21 cellular contexts compared by ENCODE assay signal in the genomic region with DNA sequence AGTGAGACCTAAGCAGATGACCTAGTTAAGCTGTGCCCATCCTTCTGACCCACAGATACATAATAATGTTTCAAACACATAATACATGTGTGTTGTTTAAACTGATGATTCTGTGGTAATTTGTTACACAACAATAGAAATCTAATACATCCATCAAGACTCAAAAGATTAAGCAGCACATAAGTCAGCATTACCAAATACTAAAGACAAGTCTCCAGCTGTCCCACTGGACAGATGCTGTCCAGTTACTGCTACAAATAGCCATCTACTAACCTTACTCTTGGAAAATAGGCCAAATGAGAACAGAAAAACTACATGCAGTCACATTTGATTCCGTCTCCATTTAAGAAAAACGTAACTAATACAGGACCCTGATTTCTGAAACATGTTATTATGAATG. TPM values are rescaled to one million over a fixed set of nuclear protein-coding genes. Genes with fewer than 3 reads are reported as not detected.
"Had no signal": no experiment of that assay in that cellular context is flagged by ENCODE, and none has a peak within 500 bp of the region (broad histone marks: within the 10 kb centered on the region; RNA-seq: fewer than 3 reads in every experiment).

No MANE protein-coding gene starts in this region.

- H3K27me3 Mint-ChIP-seq: activated CD4-positive, alpha-beta T cell treated with anti-CD3 and anti-CD28 coated beads, Interleukin-2, amount 10 ng/mL, durations not matched to agents 24 days and 14 days; naive B cell; stimulated activated memory B cell treated with anti-CD40 and anti-IgM and Interleukin-4, amounts not matched to agents 10 μg/mL and 1 μg/mL and 100 μg/mL, for 72 hours had no signal

- H3K9me3 ChIP-seq: colonic mucosa, heart left ventricle, left lung, pancreas, right lobe of liver, thoracic aorta, upper lobe of right lung had no signal

- H3K4me3 ChIP-seq: colonic mucosa, heart left ventricle, left lung, pancreas, right lobe of liver, thoracic aorta, upper lobe of right lung had no signal

- H3K27ac Mint-ChIP-seq: activated CD4-positive, alpha-beta T cell treated with anti-CD3 and anti-CD28 coated beads, Interleukin-2, amount 10 ng/mL, durations not matched to agents 24 days and 14 days; activated T-helper 1 cell treated with anti-CD3 and anti-CD28 coated beads, Interleukin-12 subunit alpha, Interleukin-12 subunit beta, Interleukin-2, Interleukin-4 antibody, amounts not matched to agents 30 ng/mL and 10 ng/mL and 1 ng/mL, durations not matched to agents 14 hours and 24 hours and 36 hours had no signal

- H3K27me3 ChIP-seq: brain microvascular endothelial cell, colonic mucosa, heart left ventricle, left lung, pancreas, right lobe of liver, upper lobe of right lung had no signal

- DNase-seq: activated CD4-positive, alpha-beta T cell treated with anti-CD3 and anti-CD28 coated beads, Interleukin-2, amount 10 ng/mL, durations not matched to agents 24 days and 14 days; aorta; brain microvascular endothelial cell; central memory CD4-positive, alpha-beta T cell; colonic mucosa; heart left ventricle; left lung; naive B cell; pancreas; right lobe of liver; stimulated activated CD4-positive, alpha-beta T cell treated with anti-CD3 and anti-CD28 coated beads, Interleukin-4, amount 100 ng/mL, for 24 hours; T-helper 9 cell; upper lobe of right lung had no signal

- H3K9me3 Mint-ChIP-seq: activated CD4-positive, alpha-beta T cell treated with anti-CD3 and anti-CD28 coated beads, Interleukin-2, amount 10 ng/mL, durations not matched to agents 24 days and 14 days; activated T-helper 1 cell treated with anti-CD3 and anti-CD28 coated beads, Interleukin-12 subunit alpha, Interleukin-12 subunit beta, Interleukin-2, Interleukin-4 antibody, amounts not matched to agents 30 ng/mL and 10 ng/mL and 1 ng/mL, durations not matched to agents 14 hours and 24 hours and 36 hours; naive B cell; stimulated activated memory B cell treated with anti-CD40 and anti-IgM and Interleukin-4, amounts not matched to agents 10 μg/mL and 1 μg/mL and 100 μg/mL, for 72 hours had no signal

- H3K4me3 Mint-ChIP-seq: activated CD4-positive, alpha-beta T cell treated with anti-CD3 and anti-CD28 coated beads, Interleukin-2, amount 10 ng/mL, durations not matched to agents 24 days and 14 days; activated T-helper 1 cell treated with anti-CD3 and anti-CD28 coated beads, Interleukin-12 subunit alpha, Interleukin-12 subunit beta, Interleukin-2, Interleukin-4 antibody, amounts not matched to agents 30 ng/mL and 10 ng/mL and 1 ng/mL, durations not matched to agents 14 hours and 24 hours and 36 hours; naive B cell; stimulated activated memory B cell treated with anti-CD40 and anti-IgM and Interleukin-4, amounts not matched to agents 10 μg/mL and 1 μg/mL and 100 μg/mL, for 72 hours had no signal

- ATAC-seq: heart left ventricle; left lung; pancreas; right lobe of liver; stimulated activated memory B cell treated with anti-CD40 and anti-IgM and Interleukin-4, amounts not matched to agents 10 μg/mL and 1 μg/mL and 100 μg/mL, for 72 hours; upper lobe of right lung had no signal

- H3K4me1 ChIP-seq: colonic mucosa, pancreas, right lobe of liver had no signal

- H3K27ac ChIP-seq: brain microvascular endothelial cell, colonic mucosa, heart left ventricle, left lung, pancreas, right lobe of liver, thoracic aorta, upper lobe of right lung had no signal

RNA-seq across cellular contexts. Expression of a gene that starts 26.4 kb away (rescaled TPM):
- total RNA-seq: kidney epithelial cell, lung microvascular endothelial cell, upper lobe of right lung had no signal
- polyA plus RNA-seq: aorta, esophagus, heart left ventricle, pancreas had no signal

RNA-seq across cellular contexts. Expression of a gene that starts 58.5 kb away (rescaled TPM):
- total RNA-seq: activated CD4-positive, alpha-beta T cell treated with anti-CD3 and anti-CD28 coated beads, Interleukin-2, amount 10 ng/mL, durations not matched to agents 24 days and 14 days; activated CD8-positive, alpha-beta memory T cell treated with anti-CD3 and anti-CD28 coated beads for 36 hours; aorta; colonic mucosa; frontal cortex; heart left ventricle; left lung; lung microvascular endothelial cell; right lobe of liver; upper lobe of right lung had no signal
- polyA plus RNA-seq: aorta, heart left ventricle had no signal
